In the genomic region with DNA sequence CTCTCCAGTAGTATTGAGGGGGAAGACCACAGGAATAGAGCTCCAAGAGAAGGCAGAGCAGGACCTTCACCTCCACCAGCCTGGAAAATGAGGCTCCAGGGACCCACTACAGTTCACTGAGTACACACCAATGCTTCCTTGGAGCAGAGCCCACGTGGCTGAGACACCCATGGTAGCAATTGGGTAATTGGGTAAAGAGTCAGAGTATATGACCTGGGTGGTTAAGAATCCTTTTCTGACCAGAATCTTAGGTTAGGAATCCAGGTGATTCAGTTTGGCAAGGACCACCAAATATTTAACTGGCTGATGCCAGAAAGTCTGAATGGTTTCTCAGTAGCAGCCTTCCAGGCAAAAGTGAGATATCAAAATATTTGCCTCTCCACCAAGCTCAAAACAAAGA, we compare ENCODE assay signal across 17 cellular contexts.
"Had no signal": no experiment of that assay in that cellular context is flagged by ENCODE, and none has a peak within 500 bp of the region (broad histone marks: within the 10 kb centered on the region; RNA-seq: fewer than 3 reads in every experiment).

No MANE protein-coding gene starts in this region.

- H3K27me3 ChIP-seq: brain microvascular endothelial cell, heart left ventricle, left lung, neutrophil, suprapubic skin had no signal

- DNase-seq: activated CD4-positive, alpha-beta T cell treated with anti-CD3 and anti-CD28 coated beads, Interleukin-2, amount 50 U/mL, for 1 hour; activated CD8-positive, alpha-beta memory T cell treated with anti-CD3 and anti-CD28 coated beads for 24 hours; activated gamma-delta T cell treated with Interleukin-2 at 50 U/mL for 16 hours; amygdala; brain microvascular endothelial cell; effector memory CD4-positive, alpha-beta T cell; foreskin melanocyte; heart left ventricle; immature natural killer cell; left lung; natural killer cell; stimulated activated CD4-positive, alpha-beta T cell treated with anti-CD3 and anti-CD28 coated beads, Interleukin-15, amount 100 ng/mL, for 24 hours; stimulated activated CD4-positive, alpha-beta T cell treated with anti-CD3 and anti-CD28 coated beads, Interleukin-4, amount 100 ng/mL, for 1 hour; stimulated activated naive CD4-positive, alpha-beta T cell had no signal

- H3K36me3 ChIP-seq: brain microvascular endothelial cell, heart left ventricle, left lung, neutrophil, suprapubic skin had no signal

- H3K9me3 ChIP-seq: heart left ventricle, left lung, neutrophil, suprapubic skin had no signal

- H3K27ac ChIP-seq: brain microvascular endothelial cell, heart left ventricle, left lung, neutrophil, parathyroid adenoma, suprapubic skin had no signal

- H3K4me3 ChIP-seq: heart left ventricle, left lung, suprapubic skin had no signal

- ATAC-seq: heart left ventricle, left lung, natural killer cell had no signal

- H3K4me1 ChIP-seq: parathyroid adenoma had no signal
